ENCODE assay signal across 10 cellular contexts in genomic region chr13:44523176-44524017, GRCh38. TPM values are rescaled to one million over a fixed set of nuclear protein-coding genes. Genes with fewer than 3 reads are reported as not detected.
A peak's percentile ranks its signal among the peaks of the same experiment; 100 is the strongest.
DNase-seq lines count a peak whose midpoint lies in the region; ATAC-seq, FAIRE-seq and TF ChIP-seq lines count a peak whose summit lies in the region.
"Had no signal": no experiment of that assay in that cellular context is flagged by ENCODE, and none has a peak within 500 bp of the region (broad histone marks: within the 10 kb centered on the region; RNA-seq: fewer than 3 reads in every experiment).

No MANE protein-coding gene starts in this region.

- H3K9me3 ChIP-seq in esophagus muscularis mucosa (no peaks in the 10 kb centered on the region), sigmoid colon (no peaks in the 10 kb centered on the region)
- H3K9me3 ChIP-seq: HAP-1 had no signal

- H3K27ac ChIP-seq in esophagus muscularis mucosa (replicated peaks in 1 of 4) (peak overlapping the region; percentile 14 to 45 (median 30)), sigmoid colon (peak overlapping the region; percentile 32 to 50 (median 36))

- no peak for DNase-seq in GM18507 (ENCODE audit: extremely low spot score, insufficient read length, low read depth)
- DNase-seq in M059J (ENCODE audit: low read depth) = peak; percentile 81
- no peak for DNase-seq in esophagus muscularis mucosa (ENCODE audit: extremely low spot score)
- no peak for DNase-seq in sigmoid colon
- DNase-seq in NCI-H510A treated with DMSO at 0.1 percent for 48 hours (lab: John Stamatoyannopoulos, UW) = no peak
- DNase-seq in T-helper 1 cell = no peak
- no peak for DNase-seq in stimulated activated CD4-positive, alpha-beta T cell treated with anti-CD3 and anti-CD28 coated beads, Interleukin-1b, Interleukin-23, amount 100 ng/mL, for 48 hours

- no peaks in the 10 kb centered on the region for H3K27me3 ChIP-seq in esophagus muscularis mucosa
- H3K27me3 ChIP-seq in sigmoid colon = no peaks in the 10 kb centered on the region

- peak; percentile 18 for FAIRE-seq in GM18507 (lab: Jason Lieb, UNC)

- H3K4me1 ChIP-seq in esophagus muscularis mucosa (peaks cover 7 to 26% (median 21%) of the 10 kb centered on the region in 4 donors), sigmoid colon (peaks cover 0 to 18% (median 11%) of the 10 kb centered on the region in 4 donors)

- H3K36me3 ChIP-seq in esophagus muscularis mucosa = no peaks in the 10 kb centered on the region
- no peaks in the 10 kb centered on the region for H3K36me3 ChIP-seq in sigmoid colon
- H3K36me3 ChIP-seq: HAP-1 had no signal

- no peak for ATAC-seq in GM19328 (IDR thresholded peaks at IDR 0.05; ENCODE audit: unreplicated experiment)
- ATAC-seq: sciatic nerve had no signal

- TF ChIP-seq POLR2A in esophagus muscularis mucosa (IDR thresholded peaks at IDR 0.05; ENCODE audit: low read depth) (no peak), sigmoid colon (IDR thresholded peaks at IDR 0.05) (no peak)

- intact Hi-C loops in esophagus muscularis mucosa (cut with DNase I) (no loop called here), sigmoid colon (cut with DNase I) (no loop called here)

- TF ChIP-seq EP300 in esophagus muscularis mucosa (IDR thresholded peaks at IDR 0.05) (no peak), sigmoid colon (IDR thresholded peaks at IDR 0.05) (no peak)

- H3K4me3 ChIP-seq in esophagus muscularis mucosa (no peak overlapping the region), sigmoid colon (no peak overlapping the region)
- H3K4me3 ChIP-seq: HAP-1 had no signal

- 56% methylated on average over 4 of the region's 4 CpGs for WGBS in esophagus muscularis mucosa
- WGBS in sigmoid colon, 2 donors = 62 to 67% methylated on average over 4 of the region's 4 CpGs

- no peak for TF ChIP-seq CTCF in esophagus muscularis mucosa (IDR thresholded peaks at IDR 0.05)
- no peak for TF ChIP-seq CTCF in sigmoid colon (IDR thresholded peaks at IDR 0.05)

RNA-seq across cellular contexts. Expression of gene TSC22D1, which starts 52.7 kb away (rescaled TPM):
- total RNA-seq in M059J (2014; rRNA removed; shearing (Covaris generic)) = 48.3 and 52.4 TPM in 2 replicates
- total RNA-seq in esophagus muscularis mucosa (100 to 1,000 TPM; 199 to 263 (median 248) TPM), sigmoid colon (100 to 1,000 TPM; 121 to 179 (median 163) TPM)
- 100 to 1,000 TPM; 136 to 225 (median 213) TPM for polyA plus RNA-seq in sigmoid colon
